In genomic region chr6:31680841-31681671, GRCh38 we compare ENCODE assay signal across 1 cellular context.
TF ChIP-seq lines count a peak whose summit lies in the region.

TSS of gene LY6G5C (minus strand) at chr6:31681067. CDS start at chr6:31680373, 694 bp downstream.

TF ChIP-seq in GM12878, 131 proteins besides CTCF, POLR2A, EP300 and RAD21 (continued from another document):
- TF ChIP-seq PRDM15 (CRISPR knock-in tag; IDR thresholded peaks at IDR 0.05) (no peak), ZSCAN29 (IDR thresholded peaks at IDR 0.05) (no peak), CBX3 (IDR thresholded peaks at IDR 0.05; ENCODE audit: borderline replicate concordance, low read depth) (no peak), E2F8 (IDR thresholded peaks at IDR 0.05; ENCODE audit: low read depth, partially characterized antibody) (no peak), HDAC6 (IDR thresholded peaks at IDR 0.05; ENCODE audit: unreplicated experiment) (no peak), HCFC1 (IDR thresholded peaks at IDR 0.05; ENCODE audit: low read length) (no peak)
